9 cellular contexts compared by ENCODE assay signal in genomic region chr14:92692822-92693226, GRCh38. TPM values are rescaled to one million over a fixed set of nuclear protein-coding genes. Genes with fewer than 3 reads are reported as not detected.
DNase-seq lines count a peak whose midpoint lies in the region; ATAC-seq and TF ChIP-seq lines count a peak whose summit lies in the region.
"Had no signal": no experiment of that assay in that cellular context is flagged by ENCODE, and none has a peak within 500 bp of the region (broad histone marks: within the 10 kb centered on the region; RNA-seq: fewer than 3 reads in every experiment).

No MANE protein-coding gene starts in this region.

- peak overlapping the region in 2 of 4 donors; percentile 43 to 51 for H3K27ac ChIP-seq in gastroesophageal sphincter
- H3K27ac ChIP-seq in stomach smooth muscle (ENCODE audit: low read length) = peak overlapping the region; percentile 11

- H3K4me3 Mint-ChIP-seq in activated CD4-positive, alpha-beta T cell treated with anti-CD3 and anti-CD28 coated beads, Interleukin-2, amount 10 ng/mL, durations not matched to agents 24 days and 14 days = no peak overlapping the region
- H3K4me3 Mint-ChIP-seq: neural crest cell had no signal

- no peaks in the 10 kb centered on the region for H3K9me3 Mint-ChIP-seq in activated CD4-positive, alpha-beta T cell treated with anti-CD3 and anti-CD28 coated beads, Interleukin-2, amount 10 ng/mL, durations not matched to agents 24 days and 14 days
- H3K9me3 Mint-ChIP-seq: neural crest cell had no signal

- TF ChIP-seq POLR2A in gastroesophageal sphincter (IDR thresholded peaks at IDR 0.05) = no peak

- no peaks in the 10 kb centered on the region for H3K9me3 ChIP-seq in gastroesophageal sphincter
- no peaks in the 10 kb centered on the region for H3K9me3 ChIP-seq in stomach smooth muscle (ENCODE audit: control insufficient read depth in 2 of 2, low read length in 2 of 2)

- peaks cover 0 to under 1% of the 10 kb centered on the region in 2 donors for H3K36me3 ChIP-seq in gastroesophageal sphincter
- H3K36me3 ChIP-seq in stomach smooth muscle (ENCODE audit: control insufficient read depth in 2 of 2, insufficient read depth in 2 of 2, low read length in 2 of 2) = no peaks in the 10 kb centered on the region

- TF ChIP-seq EP300 in gastroesophageal sphincter (IDR thresholded peaks at IDR 0.05) = no peak

- TF ChIP-seq CTCF in gastroesophageal sphincter (IDR thresholded peaks at IDR 0.05) = no peak

- intact Hi-C loops in activated CD4-positive, alpha-beta T cell treated with anti-CD3 and anti-CD28 coated beads, Interleukin-2, amount 10 ng/mL, durations not matched to agents 24 days and 14 days (cut with micrococcal nuclease) = no loop called here

- ATAC-seq in gastroesophageal sphincter (peak; percentile 44), HG03442 (IDR thresholded peaks at IDR 0.05; ENCODE audit: unreplicated experiment) (no peak), GM19455 (IDR thresholded peaks at IDR 0.05; ENCODE audit: unreplicated experiment) (no peak)

- H3K27ac Mint-ChIP-seq in activated CD4-positive, alpha-beta T cell treated with anti-CD3 and anti-CD28 coated beads, Interleukin-2, amount 10 ng/mL, durations not matched to agents 24 days and 14 days = no peak overlapping the region

- H3K4me3 ChIP-seq in gastroesophageal sphincter (no peak overlapping the region), stomach smooth muscle (ENCODE audit: low read length in 2 of 2) (no peak overlapping the region)

- peaks cover 3% of the 10 kb centered on the region for H3K36me3 Mint-ChIP-seq in activated CD4-positive, alpha-beta T cell treated with anti-CD3 and anti-CD28 coated beads, Interleukin-2, amount 10 ng/mL, durations not matched to agents 24 days and 14 days (ENCODE audit: low read depth)

- H3K27me3 Mint-ChIP-seq in activated CD4-positive, alpha-beta T cell treated with anti-CD3 and anti-CD28 coated beads, Interleukin-2, amount 10 ng/mL, durations not matched to agents 24 days and 14 days = peaks cover 22% of the 10 kb centered on the region

- no peak overlapping the region for H3K9ac ChIP-seq in stomach smooth muscle (ENCODE audit: low read length in 2 of 2)

- WGBS in gastroesophageal sphincter (ENCODE audit: low coverage in 1 of 2), 2 donors = no CpG with 5 or more reads among the region's 2 CpGs

- H3K4me1 Mint-ChIP-seq in activated CD4-positive, alpha-beta T cell treated with anti-CD3 and anti-CD28 coated beads, Interleukin-2, amount 10 ng/mL, durations not matched to agents 24 days and 14 days = peaks cover 7% of the 10 kb centered on the region

- H3K4me1 ChIP-seq in gastroesophageal sphincter (peaks cover 0 to 22% (median 10%) of the 10 kb centered on the region in 3 donors), stomach smooth muscle (ENCODE audit: control insufficient read depth, insufficient read depth, low read length) (peaks cover 21% of the 10 kb centered on the region)

- DNase-seq in activated CD4-positive, alpha-beta T cell treated with anti-CD3 and anti-CD28 coated beads, Interleukin-2, amount 50 U/mL, for 1 hour = peak; percentile 39
- DNase-seq in activated CD4-positive, alpha-beta T cell treated with anti-CD3 and anti-CD28 coated beads, Interleukin-2, amount 10 ng/mL, durations not matched to agents 24 days and 14 days = no peak
- DNase-seq in NCI-H446 treated with DMSO at 0.1 percent for 48 hours (lab: John Stamatoyannopoulos, UW) (peak; percentile 54), EL (no peak)

- no peaks in the 10 kb centered on the region for H3K27me3 ChIP-seq in gastroesophageal sphincter
- H3K27me3 ChIP-seq in stomach smooth muscle (ENCODE audit: control insufficient read depth in 1 of 2, insufficient read depth in 2 of 2, low read length in 2 of 2) = no peaks in the 10 kb centered on the region

RNA-seq across cellular contexts. Expression of gene LGMN, which starts 55.6 kb away (rescaled TPM):
- 1.4 and 2.1 TPM in 2 replicates for total RNA-seq in activated CD4-positive, alpha-beta T cell treated with anti-CD3 and anti-CD28 coated beads, Interleukin-2, amount 10 ng/mL, durations not matched to agents 24 days and 14 days
- total RNA-seq in gastroesophageal sphincter = 100 to 1,000 TPM in 2 of 4 donors, 10 to 100 TPM in 2; 38.1 to 132 (median 91.6) TPM

Comparison
In these comparisons a context has a peak if more than half of its experiments do, and no peak if none do; other contexts are left out.
1. DNase-seq: peak in activated CD4-positive, alpha-beta T cell treated with anti-CD3 and anti-CD28 coated beads, Interleukin-2, amount 50 U/mL, for 1 hour (single experiment) and NCI-H446 treated with DMSO at 0.1 percent for 48 hours (single experiment); none in activated CD4-positive, alpha-beta T cell treated with anti-CD3 and anti-CD28 coated beads, Interleukin-2, amount 10 ng/mL, durations not matched to agents 24 days and 14 days (single experiment) and EL (single experiment).
2. RNA of gene LGMN, which starts 55.6 kb away (total RNA-seq): 38.1 to 132 TPM in gastroesophageal sphincter; 1.4 to 2.1 TPM in activated CD4-positive, alpha-beta T cell treated with anti-CD3 and anti-CD28 coated beads, Interleukin-2, amount 10 ng/mL, durations not matched to agents 24 days and 14 days; every median in the first group is over 10 times any median in the second.